ENCODE assay signal across 9 cellular contexts in genomic region chr5:168714046-168714445, GRCh38.
A peak's percentile ranks its signal among the peaks of the same experiment; 100 is the strongest.
DNase-seq lines count a peak whose midpoint lies in the region; ATAC-seq, FAIRE-seq and TF ChIP-seq lines count a peak whose summit lies in the region.
"Had no signal": no experiment of that assay in that cellular context is flagged by ENCODE, and none has a peak within 500 bp of the region (broad histone marks: within the 10 kb centered on the region; RNA-seq: fewer than 3 reads in every experiment).

No MANE protein-coding gene starts in this region.

- TF ChIP-seq CTCF in RWPE2 (IDR thresholded peaks at IDR 0.05; ENCODE audit: poor library complexity, severe bottlenecking): no peak
- TF ChIP-seq CTCF in keratinocyte (optimal IDR thresholded peaks at IDR 0.05 in 1 of 3, IDR thresholded peaks at IDR 0.05 in 1 of 3, conservative IDR thresholded peaks at IDR 0.05 in 1 of 3; ENCODE audit: extremely low read depth in 1 of 3, insufficient read depth in 2 of 3, low read length in 3 of 3): no peak
- no peak for TF ChIP-seq CTCF in ascending aorta (IDR thresholded peaks at IDR 0.05)

- peaks cover 1% of the 10 kb centered on the region for H3K27me3 Mint-ChIP-seq in activated T-helper 1 cell treated with anti-CD3 and anti-CD28 coated beads, Interleukin-12 subunit alpha, Interleukin-12 subunit beta, Interleukin-2, Interleukin-4 antibody, amounts not matched to agents 30 ng/mL and 10 ng/mL and 1 ng/mL, durations not matched to agents 14 hours and 24 hours and 36 hours (ENCODE audit: insufficient read depth)
- no peaks in the 10 kb centered on the region for H3K27me3 Mint-ChIP-seq in activated T-cell treated with anti-CD3 and anti-CD28 coated beads, Interleukin-2, amount 50 U/mL, for 24 hours

- no peak overlapping the region for H3K9ac ChIP-seq in keratinocyte (ENCODE audit: control insufficient read depth, extremely low read depth, insufficient read depth, low read length)

- no peak for ATAC-seq in RWPE2 (ENCODE audit: low read depth)

- H3K27me3 ChIP-seq in RWPE2 (ENCODE audit: insufficient read depth, poor library complexity, severe bottlenecking): no peaks in the 10 kb centered on the region
- no peaks in the 10 kb centered on the region for H3K27me3 ChIP-seq in keratinocyte (ENCODE audit: control insufficient read depth, extremely low read depth, insufficient read depth, low read length)
- no peaks in the 10 kb centered on the region for H3K27me3 ChIP-seq in ascending aorta

- H3K9me3 Mint-ChIP-seq in activated T-helper 1 cell treated with anti-CD3 and anti-CD28 coated beads, Interleukin-12 subunit alpha, Interleukin-12 subunit beta, Interleukin-2, Interleukin-4 antibody, amounts not matched to agents 30 ng/mL and 10 ng/mL and 1 ng/mL, durations not matched to agents 14 hours and 24 hours and 36 hours: no peaks in the 10 kb centered on the region
- H3K9me3 Mint-ChIP-seq in activated T-cell treated with anti-CD3 and anti-CD28 coated beads, Interleukin-2, amount 50 U/mL, for 24 hours: no peaks in the 10 kb centered on the region

- no peaks in the 10 kb centered on the region for H3K79me2 ChIP-seq in keratinocyte (ENCODE audit: control insufficient read depth, insufficient read depth, low read length)

- H3K4me1 ChIP-seq in RWPE2 (ENCODE audit: insufficient read depth, poor library complexity, severe bottlenecking) (peaks cover 10% of the 10 kb centered on the region), keratinocyte (ENCODE audit: control insufficient read depth, extremely low read depth, insufficient read depth, low read length) (peaks cover 19% of the 10 kb centered on the region), ascending aorta (peaks cover 0 to 9% of the 10 kb centered on the region in 2 donors)

- no peak overlapping the region for H3K4me3 Mint-ChIP-seq in activated T-helper 1 cell treated with anti-CD3 and anti-CD28 coated beads, Interleukin-12 subunit alpha, Interleukin-12 subunit beta, Interleukin-2, Interleukin-4 antibody, amounts not matched to agents 30 ng/mL and 10 ng/mL and 1 ng/mL, durations not matched to agents 14 hours and 24 hours and 36 hours
- no peak overlapping the region for H3K4me3 Mint-ChIP-seq in activated T-cell treated with anti-CD3 and anti-CD28 coated beads, Interleukin-2, amount 50 U/mL, for 24 hours

- H3K4me1 Mint-ChIP-seq in activated T-helper 1 cell treated with anti-CD3 and anti-CD28 coated beads, Interleukin-12 subunit alpha, Interleukin-12 subunit beta, Interleukin-2, Interleukin-4 antibody, amounts not matched to agents 30 ng/mL and 10 ng/mL and 1 ng/mL, durations not matched to agents 14 hours and 24 hours and 36 hours (ENCODE audit: low read depth): no peaks in the 10 kb centered on the region
- peaks cover 3% of the 10 kb centered on the region for H3K4me1 Mint-ChIP-seq in activated T-cell treated with anti-CD3 and anti-CD28 coated beads, Interleukin-2, amount 50 U/mL, for 24 hours (ENCODE audit: low read depth)

- H3K27ac ChIP-seq in RWPE2 (ENCODE audit: poor library complexity, severe bottlenecking): peak overlapping the region; percentile 89
- no peak overlapping the region for H3K27ac ChIP-seq in keratinocyte (ENCODE audit: control insufficient read depth, insufficient read depth, low read length)
- H3K27ac ChIP-seq in ascending aorta: peak overlapping the region in 1 of 2 donors; percentile 5

- H3K36me3 ChIP-seq in RWPE2 (ENCODE audit: low read depth) (no peaks in the 10 kb centered on the region), keratinocyte (ENCODE audit: control insufficient read depth in 2 of 2, extremely low read depth in 1 of 2, insufficient read depth in 2 of 2, low read length in 2 of 2) (no peaks in the 10 kb centered on the region), ascending aorta (no peaks in the 10 kb centered on the region)

- no peak overlapping the region for H3K27ac Mint-ChIP-seq in activated T-helper 1 cell treated with anti-CD3 and anti-CD28 coated beads, Interleukin-12 subunit alpha, Interleukin-12 subunit beta, Interleukin-2, Interleukin-4 antibody, amounts not matched to agents 30 ng/mL and 10 ng/mL and 1 ng/mL, durations not matched to agents 14 hours and 24 hours and 36 hours
- no peak overlapping the region for H3K27ac Mint-ChIP-seq in activated T-cell treated with anti-CD3 and anti-CD28 coated beads, Interleukin-2, amount 50 U/mL, for 24 hours

- H3K36me3 Mint-ChIP-seq in activated T-helper 1 cell treated with anti-CD3 and anti-CD28 coated beads, Interleukin-12 subunit alpha, Interleukin-12 subunit beta, Interleukin-2, Interleukin-4 antibody, amounts not matched to agents 30 ng/mL and 10 ng/mL and 1 ng/mL, durations not matched to agents 14 hours and 24 hours and 36 hours (ENCODE audit: low read depth): no peaks in the 10 kb centered on the region
- no peaks in the 10 kb centered on the region for H3K36me3 Mint-ChIP-seq in activated T-cell treated with anti-CD3 and anti-CD28 coated beads, Interleukin-2, amount 50 U/mL, for 24 hours (ENCODE audit: low read depth)

- dilution Hi-C loops in keratinocyte (cut with MboI; ENCODE audit: extremely low pct_ligation_motif_present, low sequenced_read_pairs): no loop called here

- intact Hi-C loops in ascending aorta (cut with DNase I): no loop called here
- intact Hi-C loops in activated T-helper 1 cell treated with anti-CD3 and anti-CD28 coated beads, Interleukin-12 subunit alpha, Interleukin-12 subunit beta, Interleukin-2, Interleukin-4 antibody, amounts not matched to agents 30 ng/mL and 10 ng/mL and 1 ng/mL, durations not matched to agents 14 hours and 24 hours and 36 hours (cut with micrococcal nuclease): no loop called here

- TF ChIP-seq POLR2A in GM12892 (IDR thresholded peaks at IDR 0.05; ENCODE audit: low read depth, low read length) (no peak), H54 (IDR thresholded peaks at IDR 0.05; ENCODE audit: low read depth, low read length) (no peak)

- peak overlapping the region; percentile 17 for H2AFZ ChIP-seq in keratinocyte (ENCODE audit: control insufficient read depth, low read length)

- DNase-seq in GM12892 (ENCODE audit: insufficient read length) (no peak), H54 (ENCODE audit: insufficient read length, low spot score) (peak; percentile 38), RWPE2 (ENCODE audit: low spot score) (no peak), keratinocyte (ENCODE audit: low read depth, low spot score) (no peak), ascending aorta (ENCODE audit: low spot score in 2 of 2) (no peak), NCI-H510A treated with DMSO at 0.1 percent for 48 hours (lab: John Stamatoyannopoulos, UW) (no peak)
- no peak for DNase-seq in activated T-helper 1 cell treated with anti-CD3 and anti-CD28 coated beads, Interleukin-12 subunit alpha, Interleukin-12 subunit beta, Interleukin-2, Interleukin-4 antibody, amounts not matched to agents 30 ng/mL and 10 ng/mL and 1 ng/mL, durations not matched to agents 14 hours and 24 hours and 36 hours (ENCODE audit: low spot score)
- DNase-seq in activated T-cell treated with anti-CD3 and anti-CD28 coated beads, Interleukin-2, amount 50 U/mL, for 24 hours: no peak
- DNase-seq: amygdala had no signal

- H3K4me2 ChIP-seq in keratinocyte (ENCODE audit: control insufficient read depth, extremely low read depth, insufficient read depth, low read depth, low read length): no peak overlapping the region

- FAIRE-seq in GM12892 (lab: Jason Lieb, UNC): peak; percentile 17
- no peak for FAIRE-seq in H54 (lab: Jason Lieb, UNC)
- FAIRE-seq in keratinocyte (lab: Jason Lieb, UNC): peak; percentile 34

- H4K20me1 ChIP-seq in keratinocyte (ENCODE audit: control insufficient read depth, extremely low read depth, insufficient read depth, low read length): no peaks in the 10 kb centered on the region

- H3K9me3 ChIP-seq in RWPE2 (ENCODE audit: severe bottlenecking) (no peaks in the 10 kb centered on the region), keratinocyte (ENCODE audit: control insufficient read depth, low read depth, low read length) (no peaks in the 10 kb centered on the region), ascending aorta (no peaks in the 10 kb centered on the region)

- no peak overlapping the region for H3K4me3 ChIP-seq in RWPE2 (ENCODE audit: severe bottlenecking)
- no peak overlapping the region for H3K4me3 ChIP-seq in keratinocyte (ENCODE audit: control insufficient read depth in 2 of 3, extremely low read depth in 1 of 3, insufficient read depth in 2 of 3, low read depth in 1 of 3, low read length in 3 of 3)
- H3K4me3 ChIP-seq in ascending aorta: no peak overlapping the region

- no peaks in the 10 kb centered on the region for H3K9me1 ChIP-seq in keratinocyte (ENCODE audit: control insufficient read depth, extremely low read depth, insufficient read depth, low read length)
